ENCODE assay signal across 17 cellular contexts in the genomic region with DNA sequence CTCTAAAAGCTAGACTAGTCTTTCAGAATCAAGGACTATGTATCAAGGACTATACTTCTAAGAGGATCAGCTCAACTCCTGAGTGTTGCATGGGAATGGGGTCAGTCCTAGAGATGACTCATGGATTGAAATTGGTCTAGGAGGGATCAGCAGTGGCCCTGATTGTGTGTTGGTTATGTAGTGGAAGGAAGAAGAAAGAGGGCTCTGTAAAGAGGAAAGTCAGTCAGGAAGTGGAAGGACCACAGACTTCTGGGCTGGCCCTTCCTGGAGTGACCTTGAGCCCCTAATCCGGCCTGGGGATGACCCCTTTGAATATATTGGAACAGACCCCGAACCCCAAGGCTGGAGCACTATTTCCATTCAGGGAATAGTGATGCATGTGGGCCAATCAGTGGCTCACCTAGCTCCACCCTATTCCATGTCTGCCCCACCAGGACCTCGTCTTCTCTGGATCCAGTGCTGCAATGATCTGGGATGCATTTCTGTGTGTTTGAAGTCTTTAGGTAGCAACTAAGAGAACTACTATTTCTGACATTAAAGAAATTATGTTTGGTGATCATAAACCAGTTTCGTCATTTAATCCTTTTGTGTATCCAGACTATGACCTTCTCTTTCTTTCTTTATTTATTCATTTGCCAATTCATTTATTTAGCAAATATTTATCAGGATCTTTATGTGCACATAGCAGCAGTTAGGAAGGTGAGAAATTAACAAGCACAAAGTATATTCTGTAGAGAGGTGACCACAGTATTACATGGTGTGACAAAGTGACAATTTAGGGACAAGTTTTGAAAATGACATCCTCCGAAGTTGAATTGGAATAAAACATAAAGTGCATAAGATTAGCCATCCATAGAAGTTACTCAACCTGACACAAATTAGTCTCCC. TPM values are rescaled to one million over a fixed set of nuclear protein-coding genes. Genes with fewer than 3 reads are reported as not detected.
DNase-seq lines count a peak whose midpoint lies in the region; ATAC-seq, FAIRE-seq and TF ChIP-seq lines count a peak whose summit lies in the region.
"Had no signal": no experiment of that assay in that cellular context is flagged by ENCODE, and none has a peak within 500 bp of the region (broad histone marks: within the 10 kb centered on the region; RNA-seq: fewer than 3 reads in every experiment).

No MANE protein-coding gene starts in this region.

- H2AFZ ChIP-seq in astrocyte (ENCODE audit: low read depth, low read length) = no peak overlapping the region

- POLR2A ChIA-PET in HEK293 (lab: Yijun Ruan, JAX) = no interaction called here

- intact Hi-C loops in mucosa of descending colon (cut with DNase I, micrococcal nuclease) = no loop called here

- H3K4me3 ChIP-seq in HEK293 (ENCODE audit: low read depth, low read length) = no peak overlapping the region
- H3K4me3 ChIP-seq in astrocyte (ENCODE audit: insufficient read depth, low read depth, low read length) = no peak overlapping the region
- no peak overlapping the region for H3K4me3 ChIP-seq in mucosa of descending colon
- H3K4me3 ChIP-seq: SJCRH30, smooth muscle cell had no signal

- no peak for FAIRE-seq in astrocyte (lab: Jason Lieb, UNC)
- FAIRE-seq: H1 had no signal

- H4K20me1 ChIP-seq in astrocyte (ENCODE audit: insufficient read depth, low read length) = no peaks in the 10 kb centered on the region

- no peak overlapping the region for H3K4me2 ChIP-seq in astrocyte (ENCODE audit: low read length)
- H3K4me2 ChIP-seq: smooth muscle cell had no signal

- peaks cover 4% of the 10 kb centered on the region for H3K9me3 Mint-ChIP-seq in astrocyte (ENCODE audit: unreplicated experiment)
- H3K9me3 Mint-ChIP-seq in stimulated activated naive CD8-positive, alpha-beta T cell treated with anti-CD3 and anti-CD28 coated beads, Interleukin-15, amount 100 ng/mL, for 72 hours = peaks cover 0 to 4% of the 10 kb centered on the region in 2 donors
- H3K9me3 Mint-ChIP-seq: activated T-cell treated with anti-CD3 and anti-CD28 coated beads, Interleukin-2, amount 50 U/mL, for 4 hours had no signal

- H3K9me3 ChIP-seq in HEK293 (ENCODE audit: control insufficient read depth, insufficient read depth, low read depth, low read length) (no peaks in the 10 kb centered on the region), astrocyte (ENCODE audit: insufficient read depth, low read depth, low read length) (no peaks in the 10 kb centered on the region), mucosa of descending colon (no peaks in the 10 kb centered on the region)
- H3K9me3 ChIP-seq: SJCRH30 had no signal

- no peak overlapping the region for H3K9ac ChIP-seq in astrocyte (ENCODE audit: low read length)

- CTCF ChIA-PET in HEK293 (lab: Yijun Ruan, JAX) = interaction anchor here (0.5 kb wide), 1 partner anchor 348 kb away, joined by 3 read pairs; no protein-coding TSS in a partner anchor

- no peaks in the 10 kb centered on the region for H3K27me3 Mint-ChIP-seq in astrocyte (ENCODE audit: low read depth, unreplicated experiment)
- H3K27me3 Mint-ChIP-seq in stimulated activated naive CD8-positive, alpha-beta T cell treated with anti-CD3 and anti-CD28 coated beads, Interleukin-15, amount 100 ng/mL, for 72 hours = no peaks in the 10 kb centered on the region

- H3K27ac Mint-ChIP-seq in astrocyte (ENCODE audit: unreplicated experiment) = no peak overlapping the region
- H3K27ac Mint-ChIP-seq in stimulated activated naive CD8-positive, alpha-beta T cell treated with anti-CD3 and anti-CD28 coated beads, Interleukin-15, amount 100 ng/mL, for 72 hours = no peak overlapping the region
- H3K27ac Mint-ChIP-seq: activated naive CD8-positive, alpha-beta T cell treated with anti-CD3 and anti-CD28 coated beads, Interleukin-2, amount 10 ng/mL, durations not matched to agents 7 days and 5 days; stimulated activated naive B cell treated with anti-CD40 and anti-IgM and Interleukin-4, amounts not matched to agents 10 μg/mL and 1 μg/mL and 100 μg/mL, for 72 hours had no signal

- no peak for TF ChIP-seq CTCF in HEK293 (tag by site-specific recombination; IDR thresholded peaks at IDR 0.05)
- no peak for TF ChIP-seq CTCF in astrocyte (IDR thresholded peaks at IDR 0.05; ENCODE audit: insufficient read depth, low read depth, low read length)
- TF ChIP-seq CTCF in mucosa of descending colon (IDR thresholded peaks at IDR 0.05) = no peak

- peak; percentile 39 for ATAC-seq in mucosa of descending colon
- ATAC-seq in HG03175 (IDR thresholded peaks at IDR 0.05; ENCODE audit: unreplicated experiment) = no peak
- ATAC-seq in stimulated activated naive CD8-positive, alpha-beta T cell treated with anti-CD3 and anti-CD28 coated beads, Interleukin-15, amount 100 ng/mL, for 72 hours = no peak
- no peak for ATAC-seq in GM19463 (IDR thresholded peaks at IDR 0.05; ENCODE audit: unreplicated experiment)
- ATAC-seq: activated T-cell treated with anti-CD3 and anti-CD28 coated beads, Interleukin-2, amount 50 U/mL, for 4 hours; stimulated activated naive B cell treated with anti-CD40 and anti-IgM and Interleukin-4, amounts not matched to agents 10 μg/mL and 1 μg/mL and 100 μg/mL, for 72 hours had no signal

- H3K27ac ChIP-seq in HEK293 (ENCODE audit: extremely low read depth, low read depth, low read length) (no peak overlapping the region), astrocyte (ENCODE audit: low read depth, low read length) (no peak overlapping the region)
- H3K27ac ChIP-seq: SJCRH30 had no signal

- H3K79me2 ChIP-seq in astrocyte (ENCODE audit: insufficient read depth, low read length) = no peaks in the 10 kb centered on the region

- peak; percentile 16 for DNase-seq in AG08396 (ENCODE audit: low spot score)
- DNase-seq in astrocyte (ENCODE audit: low read depth) = peak; percentile 39
- DNase-seq in mucosa of descending colon = no peak
- DNase-seq in NCI-H1436 treated with DMSO at 0.1 percent for 48 hours (lab: John Stamatoyannopoulos, UW) = no peak
- DNase-seq in stimulated activated naive CD8-positive, alpha-beta T cell treated with anti-CD3 and anti-CD28 coated beads, Interleukin-15, amount 100 ng/mL, for 72 hours = no peak
- DNase-seq: activated naive CD8-positive, alpha-beta T cell treated with anti-CD3 and anti-CD28 coated beads, Interleukin-2, amount 10 ng/mL, durations not matched to agents 7 days and 5 days; activated T-cell treated with anti-CD3 and anti-CD28 coated beads, Interleukin-2, amount 50 U/mL, for 4 hours; Calu3; caudate nucleus; OCI-M1; SJCRH30; stimulated activated naive B cell treated with anti-CD40 and anti-IgM and Interleukin-4, amounts not matched to agents 10 μg/mL and 1 μg/mL and 100 μg/mL, for 72 hours had no signal

- peaks cover 2% of the 10 kb centered on the region for H3K4me1 Mint-ChIP-seq in astrocyte (ENCODE audit: low read depth, unreplicated experiment)
- no peaks in the 10 kb centered on the region for H3K4me1 Mint-ChIP-seq in stimulated activated naive CD8-positive, alpha-beta T cell treated with anti-CD3 and anti-CD28 coated beads, Interleukin-15, amount 100 ng/mL, for 72 hours
- H3K4me1 Mint-ChIP-seq: stimulated activated naive B cell treated with anti-CD40 and anti-IgM and Interleukin-4, amounts not matched to agents 10 μg/mL and 1 μg/mL and 100 μg/mL, for 72 hours had no signal

- no peaks in the 10 kb centered on the region for H3K36me3 ChIP-seq in HEK293 (ENCODE audit: control insufficient read depth in 2 of 2, insufficient read depth in 1 of 2, low read length in 2 of 2)
- H3K36me3 ChIP-seq in astrocyte (ENCODE audit: insufficient read depth, low read length) = no peaks in the 10 kb centered on the region
- H3K36me3 ChIP-seq in mucosa of descending colon (ENCODE audit: low read depth) = no peaks in the 10 kb centered on the region
- H3K36me3 ChIP-seq: SJCRH30 had no signal

- H3K4me1 ChIP-seq in HEK293 (ENCODE audit: control insufficient read depth, insufficient read depth, low read length) (peaks cover 7% of the 10 kb centered on the region; the same call in 1 of the 2 replicates), astrocyte (ENCODE audit: insufficient read depth, low read length) (no peaks in the 10 kb centered on the region), mucosa of descending colon (ENCODE audit: low read depth) (peaks cover 18% of the 10 kb centered on the region)
- H3K4me1 ChIP-seq: SJCRH30 had no signal

- H3K36me3 Mint-ChIP-seq in astrocyte (ENCODE audit: low read depth, unreplicated experiment) = no peaks in the 10 kb centered on the region
- H3K36me3 Mint-ChIP-seq: activated naive CD8-positive, alpha-beta T cell treated with anti-CD3 and anti-CD28 coated beads, Interleukin-2, amount 10 ng/mL, durations not matched to agents 7 days and 5 days; stimulated activated naive B cell treated with anti-CD40 and anti-IgM and Interleukin-4, amounts not matched to agents 10 μg/mL and 1 μg/mL and 100 μg/mL, for 72 hours had no signal

- H3K27me3 ChIP-seq in astrocyte (ENCODE audit: insufficient read depth, low read length) = no peaks in the 10 kb centered on the region
- H3K27me3 ChIP-seq: SJCRH30 had no signal

- H3K4me3 Mint-ChIP-seq in astrocyte (ENCODE audit: unreplicated experiment) = no peak overlapping the region
- H3K4me3 Mint-ChIP-seq in stimulated activated naive CD8-positive, alpha-beta T cell treated with anti-CD3 and anti-CD28 coated beads, Interleukin-15, amount 100 ng/mL, for 72 hours = no peak overlapping the region
- H3K4me3 Mint-ChIP-seq: activated naive CD8-positive, alpha-beta T cell treated with anti-CD3 and anti-CD28 coated beads, Interleukin-2, amount 10 ng/mL, durations not matched to agents 7 days and 5 days; activated T-cell treated with anti-CD3 and anti-CD28 coated beads, Interleukin-2, amount 50 U/mL, for 4 hours; stimulated activated naive B cell treated with anti-CD40 and anti-IgM and Interleukin-4, amounts not matched to agents 10 μg/mL and 1 μg/mL and 100 μg/mL, for 72 hours had no signal

RNA-seq across cellular contexts. Expression of a gene that starts 48.6 kb away (rescaled TPM):
- 160 and 170 TPM in 2 replicates for total RNA-seq in astrocyte
- 100 to 1,000 TPM in 2 of 3 donors, 10 to 100 TPM in 1; 91.6 to 188 (median 109) TPM for total RNA-seq in mucosa of descending colon

Comparison
In these comparisons a context has a peak if more than half of its experiments do, and no peak if none do; other contexts are left out.
1. DNase-seq: peak in AG08396 (single experiment) and astrocyte (single experiment); none in mucosa of descending colon (0 of 3), NCI-H1436 treated with DMSO at 0.1 percent for 48 hours (single experiment) and stimulated activated naive CD8-positive, alpha-beta T cell treated with anti-CD3 and anti-CD28 coated beads, Interleukin-15, amount 100 ng/mL, for 72 hours (0 of 2).